In the genomic region with DNA sequence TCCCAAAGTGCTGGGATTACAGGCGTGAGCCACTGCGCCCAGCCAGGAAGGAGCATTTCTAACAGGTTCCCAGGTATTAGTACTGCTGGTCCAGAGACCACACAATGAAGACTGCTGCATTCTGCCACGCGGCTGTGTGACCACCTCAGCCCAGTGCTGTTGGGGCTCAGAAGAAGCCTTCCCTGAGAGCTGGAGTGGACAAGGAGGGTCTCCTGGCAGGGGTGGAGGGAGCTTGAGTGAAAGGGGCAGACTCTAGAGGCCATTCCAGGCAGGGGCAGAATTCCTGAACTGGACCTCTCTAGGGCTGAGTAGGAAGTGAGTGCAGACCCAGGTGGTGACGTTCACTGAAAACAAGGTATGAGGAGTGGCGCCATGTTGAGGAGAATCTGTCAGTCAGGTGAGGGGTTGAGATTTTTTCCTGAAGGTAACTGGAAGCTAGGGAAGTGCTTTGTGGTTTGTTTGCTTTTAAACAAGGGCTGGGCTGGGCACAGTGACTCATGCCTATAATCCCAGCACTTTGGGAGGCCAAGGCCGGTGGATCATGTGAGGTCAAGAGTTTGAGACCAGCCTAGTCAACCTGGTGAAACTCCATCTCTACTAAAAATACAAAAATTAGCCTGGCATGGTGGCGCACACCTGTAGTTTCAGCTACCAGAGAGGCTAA, we compare ENCODE assay signal across 17 cellular contexts.
DNase-seq lines count a peak whose midpoint lies in the region; ATAC-seq and TF ChIP-seq lines count a peak whose summit lies in the region.
"Had no signal": no experiment of that assay in that cellular context is flagged by ENCODE, and none has a peak within 500 bp of the region (broad histone marks: within the 10 kb centered on the region; RNA-seq: fewer than 3 reads in every experiment).

No MANE protein-coding gene starts in this region.

- no peak overlapping the region for H3K4me2 ChIP-seq in hepatocyte
- H3K4me2 ChIP-seq: smooth muscle cell had no signal

- H3K27ac Mint-ChIP-seq in naive thymus-derived CD4-positive, alpha-beta T cell, result no peak overlapping the region
- H3K27ac Mint-ChIP-seq in HFFc6, result no peak overlapping the region
- no peak overlapping the region for H3K27ac Mint-ChIP-seq in activated T-cell treated with anti-CD3 and anti-CD28 coated beads, Interleukin-2, amount 50 U/mL, for 72 hours
- H3K27ac Mint-ChIP-seq: activated CD4-positive, alpha-beta memory T cell treated with anti-CD3 and anti-CD28 coated beads, Interleukin-2, amount 10 ng/mL, durations not matched to agents 7 days and 5 days; memory B cell had no signal

- no peaks in the 10 kb centered on the region for H3K9me3 ChIP-seq in hepatocyte (ENCODE audit: low read depth)
- no peaks in the 10 kb centered on the region for H3K9me3 ChIP-seq in skeletal muscle tissue (ENCODE audit: control insufficient read depth in 3 of 3, low read length in 3 of 3)
- H3K9me3 ChIP-seq in naive thymus-derived CD4-positive, alpha-beta T cell (ENCODE audit: control insufficient read depth in 2 of 3, low read length in 3 of 3), result no peaks in the 10 kb centered on the region
- H3K9me3 ChIP-seq: ascending aorta had no signal

- no peak overlapping the region for H3K9ac ChIP-seq in skeletal muscle tissue (ENCODE audit: low read depth in 1 of 3, low read length in 3 of 3)

- no peak overlapping the region for H3K4me3 Mint-ChIP-seq in naive thymus-derived CD4-positive, alpha-beta T cell
- H3K4me3 Mint-ChIP-seq in HFFc6, result no peak overlapping the region
- no peak overlapping the region for H3K4me3 Mint-ChIP-seq in activated T-cell treated with anti-CD3 and anti-CD28 coated beads, Interleukin-2, amount 50 U/mL, for 72 hours
- H3K4me3 Mint-ChIP-seq: activated CD4-positive, alpha-beta memory T cell treated with anti-CD3 and anti-CD28 coated beads, Interleukin-2, amount 10 ng/mL, durations not matched to agents 7 days and 5 days; memory B cell; stimulated activated naive CD8-positive, alpha-beta T cell treated with anti-CD3 and anti-CD28 coated beads, Interleukin-15, amount 100 ng/mL, for 72 hours had no signal

- POLR2A ChIA-PET in RWPE1 (lab: Yijun Ruan, JAX; ENCODE audit: low non-redundant PET), result no interaction called here
- POLR2A ChIA-PET in naive thymus-derived CD4-positive, alpha-beta T cell (lab: Charles Lee), result no interaction called here

- H3K4me1 Mint-ChIP-seq in naive thymus-derived CD4-positive, alpha-beta T cell, result peaks cover 0 to 1% (median 0%) of the 10 kb centered on the region in 7 donors
- H3K4me1 Mint-ChIP-seq in HFFc6 (ENCODE audit: low read depth), result peaks cover 35% of the 10 kb centered on the region
- H3K4me1 Mint-ChIP-seq in activated T-cell treated with anti-CD3 and anti-CD28 coated beads, Interleukin-2, amount 50 U/mL, for 72 hours (ENCODE audit: low read depth), result no peaks in the 10 kb centered on the region
- H3K4me1 Mint-ChIP-seq: activated CD4-positive, alpha-beta memory T cell treated with anti-CD3 and anti-CD28 coated beads, Interleukin-2, amount 10 ng/mL, durations not matched to agents 7 days and 5 days; memory B cell; stimulated activated naive CD8-positive, alpha-beta T cell treated with anti-CD3 and anti-CD28 coated beads, Interleukin-15, amount 100 ng/mL, for 72 hours had no signal

- ATAC-seq in HG02610 (IDR thresholded peaks at IDR 0.05; ENCODE audit: unreplicated experiment), result no peak
- no peak for ATAC-seq in naive thymus-derived CD4-positive, alpha-beta T cell
- ATAC-seq in activated T-cell treated with anti-CD3 and anti-CD28 coated beads, Interleukin-2, amount 50 U/mL, for 72 hours (replicated peaks in 1 of 2), result no peak
- ATAC-seq: stimulated activated naive CD8-positive, alpha-beta T cell treated with anti-CD3 and anti-CD28 coated beads, Interleukin-15, amount 100 ng/mL, for 72 hours had no signal

- CTCF ChIA-PET in RWPE1 (lab: Yijun Ruan, JAX), result interaction anchor here (0.6 kb wide), 1 partner anchor 221 kb away, joined by 4 read pairs; no protein-coding TSS in a partner anchor
- CTCF ChIA-PET in naive thymus-derived CD4-positive, alpha-beta T cell (lab: Charles Lee), result no interaction called here

- no peaks in the 10 kb centered on the region for H3K79me2 ChIP-seq in hepatocyte

- H3K36me3 ChIP-seq in hepatocyte (replicated peaks; ENCODE audit: insufficient read depth, low read depth) (no peaks in the 10 kb centered on the region), skeletal muscle tissue (ENCODE audit: control insufficient read depth in 3 of 3, insufficient read depth in 3 of 3, low read length in 3 of 3) (peaks cover 25 to 32% (median 32%) of the 10 kb centered on the region in 3 donors)
- no peaks in the 10 kb centered on the region for H3K36me3 ChIP-seq in naive thymus-derived CD4-positive, alpha-beta T cell (ENCODE audit: control insufficient read depth in 2 of 3, insufficient read depth in 3 of 3, low read length in 3 of 3)
- H3K36me3 ChIP-seq: ascending aorta had no signal

- H2AFZ ChIP-seq in hepatocyte, result no peak overlapping the region

- H3K4me1 ChIP-seq in hepatocyte (ENCODE audit: insufficient read depth) (no peaks in the 10 kb centered on the region), skeletal muscle tissue (ENCODE audit: control insufficient read depth in 3 of 3, insufficient read depth in 3 of 3, low read length in 3 of 3) (peaks cover 5 to 30% (median 18%) of the 10 kb centered on the region in 3 donors)
- no peaks in the 10 kb centered on the region for H3K4me1 ChIP-seq in naive thymus-derived CD4-positive, alpha-beta T cell (ENCODE audit: control insufficient read depth in 2 of 2, insufficient read depth in 2 of 2, low read length in 2 of 2)
- H3K4me1 ChIP-seq: ascending aorta had no signal

- no peaks in the 10 kb centered on the region for H3K9me2 ChIP-seq in hepatocyte (replicated peaks; ENCODE audit: insufficient read depth)

- H3K4me3 ChIP-seq in hepatocyte (no peak overlapping the region), skeletal muscle tissue (ENCODE audit: low read length in 3 of 3) (no peak overlapping the region)
- no peak overlapping the region for H3K4me3 ChIP-seq in naive thymus-derived CD4-positive, alpha-beta T cell (ENCODE audit: low read length)
- H3K4me3 ChIP-seq: ascending aorta, SK-N-MC, smooth muscle cell had no signal

- intact Hi-C loops in naive thymus-derived CD4-positive, alpha-beta T cell (cut with micrococcal nuclease), result no loop called here

- H3K27me3 ChIP-seq in hepatocyte (no peaks in the 10 kb centered on the region), skeletal muscle tissue (ENCODE audit: control insufficient read depth in 3 of 3, insufficient read depth in 3 of 3, low read length in 3 of 3) (no peaks in the 10 kb centered on the region)
- H3K27me3 ChIP-seq in naive thymus-derived CD4-positive, alpha-beta T cell (ENCODE audit: control insufficient read depth in 2 of 2, insufficient read depth in 2 of 2, low read length in 2 of 2), result no peaks in the 10 kb centered on the region
- H3K27me3 ChIP-seq: ascending aorta had no signal

- peak; percentile 29 for DNase-seq in ELF-1 (ENCODE audit: low read depth, low spot score)
- peak; percentile 44 for DNase-seq in RWPE1 (ENCODE audit: low spot score)
- DNase-seq in hepatocyte (ENCODE audit: low spot score), result peak; percentile 39
- no peak for DNase-seq in naive thymus-derived CD4-positive, alpha-beta T cell
- no peak for DNase-seq in HFFc6
- no peak for DNase-seq in activated T-cell treated with anti-CD3 and anti-CD28 coated beads, Interleukin-2, amount 50 U/mL, for 72 hours
- DNase-seq: activated CD4-positive, alpha-beta memory T cell treated with anti-CD3 and anti-CD28 coated beads, Interleukin-2, amount 10 ng/mL, durations not matched to agents 7 days and 5 days; activated effector memory CD4-positive, alpha-beta T cell treated with anti-CD3 and anti-CD28 coated beads, Interleukin-2, amount 50 U/mL, for 16 hours; NCI-H2171; nucleus accumbens; stimulated activated naive CD8-positive, alpha-beta T cell treated with anti-CD3 and anti-CD28 coated beads, Interleukin-15, amount 100 ng/mL, for 72 hours had no signal

- peaks cover 0 to 21% (median 9%) of the 10 kb centered on the region in 5 donors for H3K27me3 Mint-ChIP-seq in naive thymus-derived CD4-positive, alpha-beta T cell
- H3K27me3 Mint-ChIP-seq in HFFc6 (ENCODE audit: insufficient read depth), result peaks cover 4% of the 10 kb centered on the region
- peaks cover 16% of the 10 kb centered on the region for H3K27me3 Mint-ChIP-seq in activated T-cell treated with anti-CD3 and anti-CD28 coated beads, Interleukin-2, amount 50 U/mL, for 72 hours (ENCODE audit: low read depth)
- H3K27me3 Mint-ChIP-seq: activated CD4-positive, alpha-beta memory T cell treated with anti-CD3 and anti-CD28 coated beads, Interleukin-2, amount 10 ng/mL, durations not matched to agents 7 days and 5 days had no signal

- H3K27ac ChIP-seq in RWPE1 (peak overlapping the region; percentile 63), hepatocyte (peak overlapping the region; percentile 77), skeletal muscle tissue (ENCODE audit: low read depth, low read length) (peak overlapping the region; percentile 40)
- H3K27ac ChIP-seq in naive thymus-derived CD4-positive, alpha-beta T cell (ENCODE audit: low read depth, low read length), result no peak overlapping the region
- H3K27ac ChIP-seq: ascending aorta, SK-N-MC had no signal

- 86% methylated on average over 8 of the region's 8 CpGs for WGBS in hepatocyte (ENCODE audit: low lambda C conversion rate, missing lambda C conversion rate)

- H3K36me3 Mint-ChIP-seq in naive thymus-derived CD4-positive, alpha-beta T cell, result no peaks in the 10 kb centered on the region
- H3K36me3 Mint-ChIP-seq in HFFc6 (ENCODE audit: low read depth), result no peaks in the 10 kb centered on the region
- no peaks in the 10 kb centered on the region for H3K36me3 Mint-ChIP-seq in activated T-cell treated with anti-CD3 and anti-CD28 coated beads, Interleukin-2, amount 50 U/mL, for 72 hours (ENCODE audit: insufficient read depth in 2 of 2)
- H3K36me3 Mint-ChIP-seq: memory B cell had no signal

- no peak for TF ChIP-seq CTCF in RWPE1 (conservative IDR thresholded peaks at IDR 0.05; ENCODE audit: low read depth)
- no peak for TF ChIP-seq CTCF in hepatocyte (IDR thresholded peaks at IDR 0.05; ENCODE audit: poor library complexity)
- TF ChIP-seq CTCF in HFFc6 (IDR thresholded peaks at IDR 0.05), result no peak

- H3K9me3 Mint-ChIP-seq in naive thymus-derived CD4-positive, alpha-beta T cell, result peaks cover 0 to 10% (median 4%) of the 10 kb centered on the region in 11 donors
- no peaks in the 10 kb centered on the region for H3K9me3 Mint-ChIP-seq in HFFc6
- peaks cover 0 to 2% of the 10 kb centered on the region in 2 donors for H3K9me3 Mint-ChIP-seq in activated T-cell treated with anti-CD3 and anti-CD28 coated beads, Interleukin-2, amount 50 U/mL, for 72 hours
- H3K9me3 Mint-ChIP-seq: activated CD4-positive, alpha-beta memory T cell treated with anti-CD3 and anti-CD28 coated beads, Interleukin-2, amount 10 ng/mL, durations not matched to agents 7 days and 5 days; memory B cell had no signal

- no peaks in the 10 kb centered on the region for H4K20me1 ChIP-seq in hepatocyte (ENCODE audit: insufficient read depth, poor library complexity, severe bottlenecking)

Comparison
In these comparisons a context has a peak if more than half of its experiments do, and no peak if none do; other contexts are left out.
1. DNase-seq: peak in ELF-1 (single experiment), RWPE1 (single experiment) and hepatocyte (single experiment); none in naive thymus-derived CD4-positive, alpha-beta T cell (0 of 9), HFFc6 (single experiment) and activated T-cell treated with anti-CD3 and anti-CD28 coated beads, Interleukin-2, amount 50 U/mL, for 72 hours (0 of 2).